1 cellular context compared by ENCODE assay signal in the genomic region with DNA sequence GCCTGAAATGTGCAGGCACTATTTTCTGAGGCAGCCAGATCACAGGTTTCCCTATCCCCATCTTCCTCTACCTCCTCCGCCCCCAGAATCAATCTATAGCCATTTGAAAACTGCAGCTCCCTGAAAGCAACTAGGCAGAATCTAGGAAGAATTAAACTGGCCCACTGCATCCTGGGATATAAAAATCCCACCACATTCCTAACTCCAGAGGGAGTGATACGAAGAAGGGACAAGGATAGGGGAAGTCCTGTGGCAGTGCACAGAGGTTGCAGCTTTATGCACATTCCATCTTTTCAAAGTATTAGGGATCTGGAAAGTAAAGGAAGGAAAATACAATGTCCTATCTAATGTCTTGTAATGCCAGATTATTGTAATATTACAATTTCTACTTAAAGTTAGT.
TF ChIP-seq lines count a peak whose summit lies in the region.

No MANE protein-coding gene starts in this region.

TF ChIP-seq in endothelial cell of umbilical vein, 7 proteins besides CTCF, POLR2A, EP300 and RAD21 (continued from another document):
- no peak for TF ChIP-seq POLR2AphosphoS5 (IDR thresholded peaks at IDR 0.05; ENCODE audit: insufficient read depth, low read depth, low read length)
- no peak for TF ChIP-seq MYC (IDR thresholded peaks at IDR 0.05; ENCODE audit: low read depth, low read length)
- no peak for TF ChIP-seq GATA2 (IDR thresholded peaks at IDR 0.05; ENCODE audit: insufficient read depth, insufficient read length, low read depth, low read length)
- no peak for TF ChIP-seq FOS (IDR thresholded peaks at IDR 0.05; ENCODE audit: borderline replicate concordance, insufficient read depth, low read length)
- TF ChIP-seq, protein P1, sequence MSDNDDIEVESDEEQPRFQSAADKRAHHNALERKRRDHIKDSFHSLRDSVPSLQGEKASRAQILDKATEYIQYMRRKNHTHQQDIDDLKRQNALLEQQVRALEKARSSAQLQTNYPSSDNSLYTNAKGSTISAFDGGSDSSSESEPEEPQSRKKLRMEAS (IDR thresholded peaks at IDR 0.05; ENCODE audit: insufficient read depth, insufficient read length), result no peak
